ENCODE assay signal across 8 cellular contexts in genomic region chr6:67567842-67568241, GRCh38.
"Had no signal": no experiment of that assay in that cellular context is flagged by ENCODE, and none has a peak within 500 bp of the region (broad histone marks: within the 10 kb centered on the region; RNA-seq: fewer than 3 reads in every experiment).

No MANE protein-coding gene starts in this region.

- H3K36me3 Mint-ChIP-seq: IgD-negative memory B cell had no signal

- H2AFZ ChIP-seq: GM23248 had no signal

- H3K4me3 Mint-ChIP-seq: H9, IgD-negative memory B cell had no signal

- H3K27me3 Mint-ChIP-seq: IgD-negative memory B cell had no signal

- H3K27ac ChIP-seq: GM23248, HL-60 had no signal

- H3K27ac Mint-ChIP-seq: H9, IgD-negative memory B cell had no signal

- ATAC-seq: HepG2 had no signal

- H3K4me1 Mint-ChIP-seq: H9, IgD-negative memory B cell had no signal

- DNase-seq: GM23248, GOT3, H9, HCEC 1CT, KG1 had no signal

- H3K9ac ChIP-seq: GM23248 had no signal

- H3K4me3 ChIP-seq: GM23248 had no signal
